In genomic region chr6:45272626-45273025, GRCh38 we compare ENCODE assay signal across 22 cellular contexts. TPM values are rescaled to one million over a fixed set of nuclear protein-coding genes. Genes with fewer than 3 reads are reported as not detected.
DNase-seq lines count a peak whose midpoint lies in the region; ATAC-seq, FAIRE-seq and TF ChIP-seq lines count a peak whose summit lies in the region.
"Had no signal": no experiment of that assay in that cellular context is flagged by ENCODE, and none has a peak within 500 bp of the region (broad histone marks: within the 10 kb centered on the region; RNA-seq: fewer than 3 reads in every experiment).

No MANE protein-coding gene starts in this region.

- H3K79me2 ChIP-seq in astrocyte (ENCODE audit: insufficient read depth, low read length): no peaks in the 10 kb centered on the region

- H3K4me3 Mint-ChIP-seq in astrocyte (ENCODE audit: unreplicated experiment): no peak overlapping the region
- H3K4me3 Mint-ChIP-seq: CD4-positive, CD25-positive, alpha-beta regulatory T cell; CD8-positive, alpha-beta memory T cell had no signal

- no peak overlapping the region for H3K27ac Mint-ChIP-seq in astrocyte (ENCODE audit: unreplicated experiment)
- H3K27ac Mint-ChIP-seq in activated naive CD4-positive, alpha-beta T cell treated with anti-CD3 and anti-CD28 coated beads, Interleukin-2, amount 50 U/mL, for 72 hours: no peak overlapping the region
- H3K27ac Mint-ChIP-seq: CD4-positive, CD25-positive, alpha-beta regulatory T cell; CD8-positive, alpha-beta memory T cell had no signal

- H3K4me1 Mint-ChIP-seq in astrocyte (ENCODE audit: low read depth, unreplicated experiment): no peaks in the 10 kb centered on the region
- H3K4me1 Mint-ChIP-seq: CD8-positive, alpha-beta memory T cell had no signal

- H2AFZ ChIP-seq in astrocyte (ENCODE audit: low read depth, low read length): no peak overlapping the region
- H2AFZ ChIP-seq: GM23248 had no signal

- H3K4me3 ChIP-seq in astrocyte (ENCODE audit: insufficient read depth, low read depth, low read length): no peak overlapping the region
- H3K4me3 ChIP-seq: A549, GM23248, HAP-1 had no signal

- no peak for ATAC-seq in HG03175 (IDR thresholded peaks at IDR 0.05; ENCODE audit: unreplicated experiment)
- ATAC-seq in activated naive CD4-positive, alpha-beta T cell treated with anti-CD3 and anti-CD28 coated beads, Interleukin-2, amount 50 U/mL, for 72 hours: no peak
- ATAC-seq in GM21390 (IDR thresholded peaks at IDR 0.05; ENCODE audit: unreplicated experiment): no peak
- ATAC-seq: A549 had no signal

- H3K9me3 Mint-ChIP-seq in astrocyte (ENCODE audit: unreplicated experiment): peaks cover 10% of the 10 kb centered on the region
- peaks cover 9 to 17% of the 10 kb centered on the region in 2 donors for H3K9me3 Mint-ChIP-seq in activated naive CD4-positive, alpha-beta T cell treated with anti-CD3 and anti-CD28 coated beads, Interleukin-2, amount 50 U/mL, for 72 hours

- H3K36me3 Mint-ChIP-seq in astrocyte (ENCODE audit: low read depth, unreplicated experiment): peaks cover 19% of the 10 kb centered on the region
- peaks cover 24 to 42% of the 10 kb centered on the region in 2 donors for H3K36me3 Mint-ChIP-seq in activated naive CD4-positive, alpha-beta T cell treated with anti-CD3 and anti-CD28 coated beads, Interleukin-2, amount 50 U/mL, for 72 hours

- no peaks in the 10 kb centered on the region for H3K27me3 ChIP-seq in astrocyte (ENCODE audit: insufficient read depth, low read length)
- H3K27me3 ChIP-seq: BE2C had no signal

- TF ChIP-seq CTCF in AG09319 (IDR thresholded peaks at IDR 0.05; ENCODE audit: low read depth, low read length): no peak
- TF ChIP-seq CTCF in astrocyte (IDR thresholded peaks at IDR 0.05; ENCODE audit: insufficient read depth, low read depth, low read length): no peak

- peak; percentile 41 for FAIRE-seq in astrocyte (lab: Jason Lieb, UNC)
- FAIRE-seq: A549, GM12891, GM19239 had no signal

- no peak overlapping the region for H3K9ac ChIP-seq in astrocyte (ENCODE audit: low read length)
- H3K9ac ChIP-seq: GM23248 had no signal

- peak; percentile 29 for DNase-seq in AG09319 (ENCODE audit: extremely low read depth, low read depth)
- DNase-seq in DMS79 treated with DMSO at 0.1 percent for 48 hours (lab: John Stamatoyannopoulos, UW): peak; percentile 34
- no peak for DNase-seq in astrocyte (ENCODE audit: low read depth)
- peak; percentile 58 for DNase-seq in fibroblast of peridontal ligament (ENCODE audit: extremely low read depth)
- no peak for DNase-seq in activated naive CD4-positive, alpha-beta T cell treated with anti-CD3 and anti-CD28 coated beads, Interleukin-2, amount 50 U/mL, for 72 hours (ENCODE audit: low spot score in 2 of 2)
- no peak for DNase-seq in DMS 273 (lab: John Stamatoyannopoulos, UW; ENCODE audit: unreplicated experiment)
- DNase-seq: BE2C; C1 segment of cervical spinal cord; CD4-positive, CD25-positive, alpha-beta regulatory T cell; CD8-positive, alpha-beta memory T cell; COR-L47; EL; GM23248 had no signal

- peaks cover 2% of the 10 kb centered on the region for H3K9me3 ChIP-seq in astrocyte (ENCODE audit: insufficient read depth, low read depth, low read length)
- H3K9me3 ChIP-seq: A549, BE2C had no signal

- no peaks in the 10 kb centered on the region for H3K27me3 Mint-ChIP-seq in astrocyte (ENCODE audit: low read depth, unreplicated experiment)
- H3K27me3 Mint-ChIP-seq: CD4-positive, CD25-positive, alpha-beta regulatory T cell had no signal

- no peaks in the 10 kb centered on the region for H3K4me1 ChIP-seq in astrocyte (ENCODE audit: insufficient read depth, low read length)
- H3K4me1 ChIP-seq: A549, BE2C, HAP-1 had no signal

- no peak overlapping the region for H3K4me2 ChIP-seq in astrocyte (ENCODE audit: low read length)
- H3K4me2 ChIP-seq: A549 had no signal

- H3K36me3 ChIP-seq in astrocyte (ENCODE audit: insufficient read depth, low read length): no peaks in the 10 kb centered on the region
- H3K36me3 ChIP-seq: BE2C, HAP-1 had no signal

- no peaks in the 10 kb centered on the region for H4K20me1 ChIP-seq in astrocyte (ENCODE audit: insufficient read depth, low read length)

- no peak overlapping the region for H3K27ac ChIP-seq in astrocyte (ENCODE audit: low read depth, low read length)
- H3K27ac ChIP-seq: 22Rv1, A549, GM23248, HL-60 had no signal

RNA-seq across cellular contexts. Expression of gene RUNX2, which starts 55.5 kb away (rescaled TPM):
- 26.1 and 32.6 TPM in 2 replicates for total RNA-seq in astrocyte
- total RNA-seq in activated naive CD4-positive, alpha-beta T cell treated with anti-CD3 and anti-CD28 coated beads, Interleukin-2, amount 50 U/mL, for 72 hours: 10 to 100 TPM in 1 of 2 donors, 1 to 10 TPM in 1; 9.5 to 20.8 TPM
- total RNA-seq: G401 had no signal

Comparison
In these comparisons a context has a peak if more than half of its experiments do, and no peak if none do; other contexts are left out.
1. DNase-seq: peak in AG09319 (single experiment), DMS79 treated with DMSO at 0.1 percent for 48 hours (single experiment) and fibroblast of peridontal ligament (single experiment); none in astrocyte (single experiment), activated naive CD4-positive, alpha-beta T cell treated with anti-CD3 and anti-CD28 coated beads, Interleukin-2, amount 50 U/mL, for 72 hours (0 of 2) and DMS 273 (single experiment).